2 cellular contexts compared by ENCODE assay signal in the genomic region with DNA sequence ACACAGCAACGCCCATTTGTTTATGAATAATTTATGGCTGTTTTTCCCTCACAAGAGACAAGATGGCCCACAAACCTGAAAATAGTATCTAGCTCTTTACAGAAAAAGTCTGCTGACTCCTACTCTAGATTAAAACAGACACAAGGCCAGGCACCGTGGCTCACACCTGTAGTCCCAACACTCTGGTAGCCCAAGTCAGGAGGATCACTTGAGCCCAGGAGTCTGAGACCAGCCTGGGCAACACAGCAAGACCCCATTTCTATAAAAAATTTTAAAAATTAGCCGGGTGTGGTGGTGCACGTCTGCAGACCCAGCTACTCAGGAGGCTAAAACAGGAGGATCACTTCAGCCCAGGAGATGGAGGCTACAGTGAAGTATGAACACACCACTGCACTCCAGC.
A peak's percentile ranks its signal among the peaks of the same experiment; 100 is the strongest.
TF ChIP-seq lines count a peak whose summit lies in the region.

No MANE protein-coding gene starts in this region.

TF ChIP-seq in HepG2, 621 proteins besides CTCF, POLR2A, EP300 and RAD21:
- TF ChIP-seq BCL6 (CRISPR knock-in tag; IDR thresholded peaks at IDR 0.05) = no peak
- TF ChIP-seq, protein P1, sequence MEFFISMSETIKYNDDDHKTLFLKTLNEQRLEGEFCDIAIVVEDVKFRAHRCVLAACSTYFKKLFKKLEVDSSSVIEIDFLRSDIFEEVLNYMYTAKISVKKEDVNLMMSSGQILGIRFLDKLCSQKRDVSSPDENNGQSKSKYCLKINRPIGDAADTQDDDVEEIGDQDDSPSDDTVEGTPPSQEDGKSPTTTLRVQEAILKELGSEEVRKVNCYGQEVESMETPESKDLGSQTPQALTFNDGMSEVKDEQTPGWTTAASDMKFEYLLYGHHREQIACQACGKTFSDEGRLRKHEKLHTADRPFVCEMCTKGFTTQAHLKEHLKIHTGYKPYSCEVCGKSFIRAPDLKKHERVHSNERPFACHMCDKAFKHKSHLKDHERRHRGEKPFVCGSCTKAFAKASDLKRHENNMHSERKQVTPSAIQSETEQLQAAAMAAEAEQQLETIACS (CRISPR knock-in tag; IDR thresholded peaks at IDR 0.05) = no peak
- TF ChIP-seq PAX8 (CRISPR knock-in tag; IDR thresholded peaks at IDR 0.05; ENCODE audit: borderline replicate concordance) = no peak
- TF ChIP-seq ZNF121 (CRISPR knock-in tag; IDR thresholded peaks at IDR 0.05) = peak; percentile 52; the same call in 1 of the 2 replicates
- TF ChIP-seq, protein P2, sequence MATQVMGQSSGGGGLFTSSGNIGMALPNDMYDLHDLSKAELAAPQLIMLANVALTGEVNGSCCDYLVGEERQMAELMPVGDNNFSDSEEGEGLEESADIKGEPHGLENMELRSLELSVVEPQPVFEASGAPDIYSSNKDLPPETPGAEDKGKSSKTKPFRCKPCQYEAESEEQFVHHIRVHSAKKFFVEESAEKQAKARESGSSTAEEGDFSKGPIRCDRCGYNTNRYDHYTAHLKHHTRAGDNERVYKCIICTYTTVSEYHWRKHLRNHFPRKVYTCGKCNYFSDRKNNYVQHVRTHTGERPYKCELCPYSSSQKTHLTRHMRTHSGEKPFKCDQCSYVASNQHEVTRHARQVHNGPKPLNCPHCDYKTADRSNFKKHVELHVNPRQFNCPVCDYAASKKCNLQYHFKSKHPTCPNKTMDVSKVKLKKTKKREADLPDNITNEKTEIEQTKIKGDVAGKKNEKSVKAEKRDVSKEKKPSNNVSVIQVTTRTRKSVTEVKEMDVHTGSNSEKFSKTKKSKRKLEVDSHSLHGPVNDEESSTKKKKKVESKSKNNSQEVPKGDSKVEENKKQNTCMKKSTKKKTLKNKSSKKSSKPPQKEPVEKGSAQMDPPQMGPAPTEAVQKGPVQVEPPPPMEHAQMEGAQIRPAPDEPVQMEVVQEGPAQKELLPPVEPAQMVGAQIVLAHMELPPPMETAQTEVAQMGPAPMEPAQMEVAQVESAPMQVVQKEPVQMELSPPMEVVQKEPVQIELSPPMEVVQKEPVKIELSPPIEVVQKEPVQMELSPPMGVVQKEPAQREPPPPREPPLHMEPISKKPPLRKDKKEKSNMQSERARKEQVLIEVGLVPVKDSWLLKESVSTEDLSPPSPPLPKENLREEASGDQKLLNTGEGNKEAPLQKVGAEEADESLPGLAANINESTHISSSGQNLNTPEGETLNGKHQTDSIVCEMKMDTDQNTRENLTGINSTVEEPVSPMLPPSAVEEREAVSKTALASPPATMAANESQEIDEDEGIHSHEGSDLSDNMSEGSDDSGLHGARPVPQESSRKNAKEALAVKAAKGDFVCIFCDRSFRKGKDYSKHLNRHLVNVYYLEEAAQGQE (IDR thresholded peaks at IDR 0.05; ENCODE audit: borderline replicate concordance in 1 of 2, low read depth in 1 of 2, low read length in 2 of 2) = no peak
TF ChIP-seq in HepG2: peak in this region for 1.

TF ChIP-seq in WTC11, 78 proteins besides CTCF, POLR2A, EP300 and RAD21:
- peak; percentile 68 for TF ChIP-seq ZNF121 (CRISPR knock-in tag; IDR thresholded peaks at IDR 0.05)
- no peak for TF ChIP-seq ZBTB21 (CRISPR knock-in tag; IDR thresholded peaks at IDR 0.05; ENCODE audit: borderline replicate concordance)
- no peak for TF ChIP-seq GABPB1 (CRISPR knock-in tag; IDR thresholded peaks at IDR 0.05)
- no peak for TF ChIP-seq ESRRA (CRISPR knock-in tag; IDR thresholded peaks at IDR 0.05; ENCODE audit: borderline replicate concordance)
